11 cellular contexts compared by ENCODE assay signal in genomic region chr5:39520232-39520572, GRCh38.
DNase-seq lines count a peak whose midpoint lies in the region; ATAC-seq and TF ChIP-seq lines count a peak whose summit lies in the region.
"Had no signal": no experiment of that assay in that cellular context is flagged by ENCODE, and none has a peak within 500 bp of the region (broad histone marks: within the 10 kb centered on the region; RNA-seq: fewer than 3 reads in every experiment).

No MANE protein-coding gene starts in this region.

- H3K79me2 ChIP-seq in PC-3 (ENCODE audit: low read length) = no peaks in the 10 kb centered on the region

- TF ChIP-seq CTCF in AG04449 (IDR thresholded peaks at IDR 0.05; ENCODE audit: insufficient read depth, low read length, missing control alignments) (no peak), PC-3 (conservative IDR thresholded peaks at IDR 0.05; ENCODE audit: low read depth, low read length) (no peak), GM13977 (IDR thresholded peaks at IDR 0.05; ENCODE audit: extremely low read depth, insufficient read depth, missing control alignments) (no peak), WERI-Rb-1 (IDR thresholded peaks at IDR 0.05; ENCODE audit: low read depth, low read length) (no peak)

- H3K14ac ChIP-seq in neuronal stem cell (ENCODE audit: low read length) = no peak overlapping the region

- H2AK5ac ChIP-seq in neuronal stem cell (ENCODE audit: low read depth, low read length) = no peak overlapping the region

- no CpG with 5 or more reads among the region's 3 CpGs for WGBS in neuronal stem cell (ENCODE audit: extremely low coverage in 2 of 2, insufficient read length in 2 of 2, insufficient replicate concordance in 1 of 2), 2 donors

- H3K4me1 ChIP-seq in PC-3 (ENCODE audit: insufficient read depth, low read length) (peaks cover 30% of the 10 kb centered on the region), neuronal stem cell (ENCODE audit: control insufficient read depth in 2 of 2, insufficient read depth in 1 of 2, low read depth in 1 of 2, low read length in 2 of 2) (peaks cover 0 to 2% of the 10 kb centered on the region in 2 donors)

- no peaks in the 10 kb centered on the region for H3K79me1 ChIP-seq in neuronal stem cell (ENCODE audit: low read depth, low read length)

- in situ Hi-C loops in GM13977 (cut with MboI; ENCODE audit: low pct_unique_long_range_greater_than_20kb, low sequenced_read_pairs, unreplicated experiment) = no loop called here

- H3K4me2 ChIP-seq in PC-3 (ENCODE audit: low read length) (no peak overlapping the region), neuronal stem cell (ENCODE audit: insufficient read depth, low read length, poor library complexity, severe bottlenecking) (no peak overlapping the region)

- no peaks in the 10 kb centered on the region for H3K9me2 ChIP-seq in PC-3 (replicated peaks; ENCODE audit: low read length)

- no peak for ATAC-seq in PC-3
- no peak for ATAC-seq in HG02852 (IDR thresholded peaks at IDR 0.05; ENCODE audit: unreplicated experiment)
- ATAC-seq: foreskin keratinocyte; stimulated activated naive CD8-positive, alpha-beta T cell treated with anti-CD3 and anti-CD28 coated beads, Interleukin-15, Interleukin-2, amounts not matched to agents 100 U/mL and 50 U/mL, for 24 hours had no signal

- no TSS peak for BruUV-seq in PC-3 (replicated peaks; lab: Mats Ljungman, UMichigan)

- H3K27ac ChIP-seq in PC-3 (ENCODE audit: low read length) = no peak overlapping the region
- H3K27ac ChIP-seq in neuronal stem cell (replicated peaks; ENCODE audit: low read length) = no peak overlapping the region
- H3K27ac ChIP-seq in WERI-Rb-1 = no peak overlapping the region
- H3K27ac ChIP-seq: foreskin keratinocyte had no signal

- H3K27me3 ChIP-seq in PC-3 (ENCODE audit: low read length) (no peaks in the 10 kb centered on the region), neuronal stem cell (ENCODE audit: control insufficient read depth in 3 of 3, insufficient read depth in 3 of 3, low read depth in 1 of 3, low read length in 3 of 3) (no peaks in the 10 kb centered on the region), WERI-Rb-1 (ENCODE audit: insufficient read depth, low read depth, severe bottlenecking) (no peaks in the 10 kb centered on the region)
- H3K27me3 ChIP-seq: foreskin keratinocyte had no signal

- H2AFZ ChIP-seq in PC-3 (ENCODE audit: low read length) (no peak overlapping the region), neuronal stem cell (ENCODE audit: low read length) (peak overlapping the region; percentile 44)

- no peak overlapping the region for H3K23ac ChIP-seq in neuronal stem cell (ENCODE audit: low read depth, low read length, poor library complexity)

- no peaks in the 10 kb centered on the region for H3F3A ChIP-seq in PC-3 (ENCODE audit: low read length, unreplicated experiment)

- H3K4me3 ChIP-seq in AG04449 (ENCODE audit: low read depth, low read length) (no peak overlapping the region), PC-3 (ENCODE audit: low read length) (no peak overlapping the region), neuronal stem cell (ENCODE audit: low read length in 2 of 2) (no peak overlapping the region), WERI-Rb-1 (ENCODE audit: low read depth, low read length) (no peak overlapping the region)

- intact Hi-C loops in PC-3 (cut with micrococcal nuclease) = no loop called here

- H4K20me1 ChIP-seq in PC-3 (ENCODE audit: low read length) = no peaks in the 10 kb centered on the region

- H3K9me3 ChIP-seq in PC-3 (ENCODE audit: low read length) (no peaks in the 10 kb centered on the region), neuronal stem cell (replicated peaks in 1 of 2; ENCODE audit: control insufficient read depth in 2 of 2, insufficient read depth in 1 of 2, low read depth in 1 of 2, low read length in 2 of 2) (no peaks in the 10 kb centered on the region), WERI-Rb-1 (ENCODE audit: severe bottlenecking) (no peaks in the 10 kb centered on the region)

- no peak overlapping the region for H3K4ac ChIP-seq in neuronal stem cell (ENCODE audit: low read length)

- POLR2A ChIA-PET in AG04449 (lab: Yijun Ruan, JAX) = interaction anchor here (1.8 to 3.0 kb wide), 3 partner anchors 19 to 96 kb away, joined by 8 to 53 read pairs (median 12); partner anchors contain the start of gene DAB2
- POLR2A ChIA-PET in PC-3 (lab: Charles Lee; ENCODE audit: unreplicated experiment) = no interaction called here

- H3K36me3 ChIP-seq in PC-3 (ENCODE audit: low read depth, low read length) (no peaks in the 10 kb centered on the region), neuronal stem cell (replicated peaks in 1 of 2; ENCODE audit: control insufficient read depth in 2 of 2, insufficient read depth in 2 of 2, low read length in 2 of 2) (no peaks in the 10 kb centered on the region), WERI-Rb-1 (no peaks in the 10 kb centered on the region)

- no peak overlapping the region for H3K18ac ChIP-seq in neuronal stem cell (ENCODE audit: low read length)

- H4K8ac ChIP-seq in neuronal stem cell (ENCODE audit: low read depth, low read length) = no peak overlapping the region

- H3K9ac ChIP-seq in PC-3 (ENCODE audit: low read length) (no peak overlapping the region), neuronal stem cell (ENCODE audit: low read depth, low read length, poor library complexity) (no peak overlapping the region)

- no peak overlapping the region for H2BK12ac ChIP-seq in neuronal stem cell (ENCODE audit: low read length)

- DNase-seq in AG04449 (ENCODE audit: low read depth, low spot score) = peak; percentile 83
- peak; percentile 27 for DNase-seq in PC-3
- peak; percentile 89 for DNase-seq in fibroblast of gingiva (ENCODE audit: low read depth)
- DNase-seq in neuronal stem cell (ENCODE audit: low spot score) = no peak
- DNase-seq in GM13977 (ENCODE audit: low spot score) = no peak
- DNase-seq in WERI-Rb-1 = no peak
- no peak for DNase-seq in NCI-H524 (lab: John Stamatoyannopoulos, UW)
- DNase-seq: foreskin keratinocyte; NCI-H1436; stimulated activated naive CD8-positive, alpha-beta T cell treated with anti-CD3 and anti-CD28 coated beads, Interleukin-15, Interleukin-2, amounts not matched to agents 100 U/mL and 50 U/mL, for 24 hours had no signal

- H2BK5ac ChIP-seq in neuronal stem cell (ENCODE audit: low read length) = no peak overlapping the region

- CTCF ChIA-PET in AG04449 (lab: Yijun Ruan, JAX) (interaction anchor here (1.0 to 2.1 kb wide), 2 partner anchors 28 to 119 kb away, joined by 3 to 10 read pairs; no protein-coding TSS in a partner anchor), PC-3 (lab: Charles Lee) (no interaction called here)

- H2BK120ac ChIP-seq in neuronal stem cell (ENCODE audit: low read depth, low read length) = no peak overlapping the region

- no peak overlapping the region for H4K91ac ChIP-seq in neuronal stem cell (ENCODE audit: low read depth, low read length, poor library complexity)

- no peak overlapping the region for H2BK15ac ChIP-seq in neuronal stem cell (ENCODE audit: low read length)

Comparison
In these comparisons a context has a peak if more than half of its experiments do, and no peak if none do; other contexts are left out.
1. DNase-seq: peak in AG04449 (single experiment), PC-3 (single experiment) and fibroblast of gingiva (single experiment); none in neuronal stem cell (single experiment), GM13977 (single experiment), WERI-Rb-1 (single experiment) and NCI-H524 (0 of 2).